ENCODE assay signal across 8 cellular contexts in the genomic region with DNA sequence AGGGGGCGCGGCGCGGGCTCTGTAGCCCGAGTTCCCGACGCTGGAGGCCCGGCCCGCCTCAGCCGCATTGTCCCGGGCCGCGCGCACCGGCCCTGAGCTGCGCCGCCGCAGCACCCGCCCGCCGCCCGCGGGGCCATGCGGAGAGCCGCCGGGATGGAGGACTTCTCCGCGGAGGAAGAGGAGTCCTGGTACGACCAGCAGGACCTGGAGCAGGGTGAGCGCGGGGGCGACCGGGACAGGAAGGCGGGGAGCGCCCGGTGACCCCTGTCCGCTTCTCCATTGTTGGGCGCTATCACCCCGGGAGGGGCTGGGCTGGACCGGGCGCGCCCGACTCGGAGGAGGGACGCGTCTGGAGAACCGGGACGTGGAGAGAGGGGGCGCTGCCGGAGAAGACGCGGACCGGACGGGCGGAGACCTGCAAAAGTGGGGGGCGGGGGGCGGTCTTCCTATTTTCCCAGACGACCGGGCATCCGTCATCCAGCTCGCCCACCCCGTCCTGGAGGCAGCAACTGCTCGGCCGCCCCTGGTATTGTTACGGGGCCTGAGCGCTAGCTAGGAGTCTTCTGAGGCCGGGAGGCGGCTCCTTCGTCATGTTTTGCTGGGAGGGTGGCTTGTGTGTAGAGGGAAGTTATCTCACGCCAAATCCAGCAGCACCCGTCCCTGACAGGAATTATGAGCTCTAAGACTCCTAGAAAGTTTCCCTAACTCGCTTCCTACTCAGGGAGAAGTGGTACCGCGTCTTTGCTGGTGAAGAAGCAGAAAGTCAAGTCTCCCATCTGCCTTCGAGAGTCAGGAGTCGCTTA. TPM values are rescaled to one million over a fixed set of nuclear protein-coding genes. Genes with fewer than 3 reads are reported as not detected.
DNase-seq lines count a peak whose midpoint lies in the region; ATAC-seq, FAIRE-seq and TF ChIP-seq lines count a peak whose summit lies in the region.

No MANE protein-coding gene starts in this region.

- no peak for TF ChIP-seq EP300 in A549 (IDR thresholded peaks at IDR 0.05)

- BruUV-seq in Panc1 (replicated peaks; lab: Mats Ljungman, UMichigan): no TSS peak

- H3K36me3 ChIP-seq in Panc1 (ENCODE audit: control insufficient read depth, insufficient read depth, low read length) (no peaks in the 10 kb centered on the region; the same call in 1 of the 2 replicates), iPS-18a (ENCODE audit: control insufficient read depth, low read depth, low read length) (no peaks in the 10 kb centered on the region)

- peak; percentile 70 to 71 for ATAC-seq in A549
- ATAC-seq in HG03045 (IDR thresholded peaks at IDR 0.05; ENCODE audit: unreplicated experiment): peak; percentile 40
- ATAC-seq in Panc1: peak; percentile 84
- ATAC-seq in GM18519 (IDR thresholded peaks at IDR 0.05; ENCODE audit: low FRiP score, unreplicated experiment): no peak

- intact Hi-C loops in Panc1 (cut with micrococcal nuclease; ENCODE audit: unreplicated experiment): no loop called here

- peak overlapping the region; percentile 94 to 95 for H3K27ac ChIP-seq in A549
- H3K27ac ChIP-seq in Panc1 (ENCODE audit: low read length): peak overlapping the region; percentile 74
- no peak overlapping the region for H3K27ac ChIP-seq in iPS-18a (ENCODE audit: low read length)

- CTCF ChIA-PET in A549 (lab: Yijun Ruan, JAX) (interaction anchor here (0.7 to 17.5 kb wide), 17 partner anchors 8 to 143 kb away, joined by 3 to 332 read pairs (median 8); a partner anchor contains a TSS), Panc1 (lab: Charles Lee) (interaction anchor here (0.9 to 2.2 kb wide), 3 partner anchors 27 to 65 kb away, joined by 3 to 18 read pairs (median 4); a partner anchor contains a TSS)

- FAIRE-seq in A549 (lab: Jason Lieb, UNC): no peak

- peak; percentile 2 to 26; a peak in 2 of 5 replicates for TF ChIP-seq RAD21 in A549 (conservative IDR thresholded peaks at IDR 0.05 in 1 of 2, IDR thresholded peaks at IDR 0.05 in 1 of 2)

- no peak; the same call in none of the 3 replicates for TF ChIP-seq CTCF in A549 (IDR thresholded peaks at IDR 0.05)
- no peak for TF ChIP-seq CTCF in GM12864 (IDR thresholded peaks at IDR 0.05; ENCODE audit: low read depth, low read length, missing control alignments)
- TF ChIP-seq CTCF in Panc1 (IDR thresholded peaks at IDR 0.05): no peak

- WGBS in A549 (ENCODE audit: missing lambda C conversion rate): 1% methylated on average over 36 of the region's 76 CpGs

- peaks cover 56% of the 10 kb centered on the region for H3K4me1 ChIP-seq in A549
- H3K4me1 ChIP-seq in Panc1 (ENCODE audit: control insufficient read depth, insufficient read depth, low read length): peaks cover 22% of the 10 kb centered on the region
- peaks cover 10% of the 10 kb centered on the region for H3K4me1 ChIP-seq in iPS-18a (ENCODE audit: control insufficient read depth, low read depth, low read length)

- no peaks in the 10 kb centered on the region for H3K27me3 ChIP-seq in Panc1 (ENCODE audit: control insufficient read depth, insufficient read depth, low read length)
- H3K27me3 ChIP-seq in iPS-18a (ENCODE audit: control insufficient read depth, insufficient read depth, low read length): no peaks in the 10 kb centered on the region

- no peaks in the 10 kb centered on the region for H3K9me3 ChIP-seq in A549
- H3K9me3 ChIP-seq in Panc1 (ENCODE audit: control insufficient read depth, insufficient read depth, low read depth, low read length): no peaks in the 10 kb centered on the region
- no peaks in the 10 kb centered on the region for H3K9me3 ChIP-seq in iPS-18a (ENCODE audit: control insufficient read depth, low read depth, low read length)

- TF ChIP-seq POLR2A in A549 (IDR thresholded peaks at IDR 0.05; ENCODE audit: low read length): peak; percentile 49

- H3K4me3 ChIP-seq in A549 (peak overlapping the region; percentile 80), GM12864 (ENCODE audit: low read depth, low read length) (peak overlapping the region; percentile 51), Panc1 (ENCODE audit: low read depth in 2 of 2, low read length in 2 of 2) (peak overlapping the region; percentile 73 to 74), iPS-18a (ENCODE audit: low read length) (peak overlapping the region; percentile 88)

- POLR2A ChIA-PET in A549 (lab: Yijun Ruan, JAX) (interaction anchor here (0.5 to 7.5 kb wide), 13 partner anchors 15 to 184 kb away, joined by 3 to 107 read pairs (median 4); a partner anchor contains a TSS), Panc1 (lab: Charles Lee) (interaction anchor here (0.5 to 1.2 kb wide), 4 partner anchors 18 to 47 kb away, joined by 3 read pairs; no protein-coding TSS in a partner anchor)

- H3K9ac ChIP-seq in iPS-18a (ENCODE audit: low read length): peak overlapping the region; percentile 70

- DNase-seq in A549 (ENCODE audit: low read depth in 1 of 2, low spot score in 1 of 2) (peak in 1 of 2 experiments; percentile 74), GM12864 (ENCODE audit: low read depth) (no peak), Panc1 (ENCODE audit: low read depth, low spot score) (no peak), brain pericyte (ENCODE audit: low read depth, low spot score) (peak; percentile 31), putamen (ENCODE audit: low spot score) (peak; percentile 80)

- in situ Hi-C loops in Panc1 (cut with HindIII; ENCODE audit: low pct_unique_long_range_greater_than_20kb, low sequenced_read_pairs): no loop called here

- H3K4me2 ChIP-seq in A549: peak overlapping the region; percentile 93

TF ChIP-seq in A549, 52 proteins besides CTCF, POLR2A, EP300 and RAD21 (continues in another document):
- TF ChIP-seq CEBPB (IDR thresholded peaks at IDR 0.05) (no peak), PHF8 (IDR thresholded peaks at IDR 0.05; ENCODE audit: borderline replicate concordance, low read depth) (peak; percentile 68; the same call in 1 of the 2 replicates), NR3C1 (IDR thresholded peaks at IDR 0.05) (no peak), EHF (CRISPR knock-in tag; IDR thresholded peaks at IDR 0.05) (no peak), HDAC2 (IDR thresholded peaks at IDR 0.05) (no peak), JUN (IDR thresholded peaks at IDR 0.05) (no peak; a peak in 2 of 5 replicates), TP53 (CRISPR knock-in tag; IDR thresholded peaks at IDR 0.05) (peak; percentile 2; the same call in 1 of the 2 replicates), SREBF2 (IDR thresholded peaks at IDR 0.05) (no peak), BHLHE40 (IDR thresholded peaks at IDR 0.05; ENCODE audit: low read depth, low read length) (no peak), ZFP36 (IDR thresholded peaks at IDR 0.05; ENCODE audit: borderline replicate concordance, partially characterized antibody) (no peak), MAZ (IDR thresholded peaks at IDR 0.05; ENCODE audit: borderline replicate concordance, low read depth, low read length) (no peak)

RNA-seq across cellular contexts. Expression of a gene that starts 0.7 kb away (rescaled TPM):
- polyA plus RNA-seq in A549 (2011; rRNA removed): 18.0 and 18.5 TPM in 2 replicates
- polyA plus RNA-seq in A549 (2012; cell fraction: cytosol; rRNA removed): 25.6 and 34.4 TPM in 2 replicates
- 38.5 and 49.0 TPM in 2 replicates for polyA plus RNA-seq in A549 (2012; cell fraction: nucleus; rRNA removed)
- polyA plus RNA-seq in A549 (2017; fragmentation: RNase III; extraction: RNeasy Plus Mini Kit Qiagen cat#74134 plus additional on column Dnase treatment): 26.9 to 34.0 TPM (median 30.0 TPM) in 3 replicates
- 16.6 and 21.8 TPM in 2 replicates for polyA minus RNA-seq in A549 (2011; rRNA and poly(A)+ RNA removed)
- 32.0 TPM for total RNA-seq in Panc1 (2021; ENCODE audit: unreplicated experiment)
- 33.7 TPM for polyA plus RNA-seq in Panc1 (2012; ENCODE audit: insufficient read length)

RNA-seq across cellular contexts. Expression of a gene that starts 15.6 kb away (rescaled TPM):
- polyA plus RNA-seq in A549 (2011; rRNA removed): 11.7 and 15.2 TPM in 2 replicates
- polyA plus RNA-seq in A549 (2012; cell fraction: cytosol; rRNA removed): 5.9 and 7.4 TPM in 2 replicates
- polyA plus RNA-seq in A549 (2012; cell fraction: nucleus; rRNA removed): 30.4 and 39.1 TPM in 2 replicates
- polyA plus RNA-seq in A549 (2017; fragmentation: RNase III; extraction: RNeasy Plus Mini Kit Qiagen cat#74134 plus additional on column Dnase treatment): 3.7 to 6.2 TPM (median 5.2 TPM) in 3 replicates
- polyA minus RNA-seq in A549 (2011; rRNA and poly(A)+ RNA removed): 27.2 and 27.3 TPM in 2 replicates
- total RNA-seq in Panc1 (2021; ENCODE audit: unreplicated experiment): 10.9 TPM
- 16.6 TPM for polyA plus RNA-seq in Panc1 (2012; ENCODE audit: insufficient read length)

RNA-seq across cellular contexts. Expression of a gene that starts 24.4 kb away (rescaled TPM):
- 86.4 and 127 TPM in 2 replicates for polyA plus RNA-seq in A549 (2011; rRNA removed)
- 104 and 113 TPM in 2 replicates for polyA plus RNA-seq in A549 (2012; cell fraction: cytosol; rRNA removed)
- 49.1 and 82.1 TPM in 2 replicates for polyA plus RNA-seq in A549 (2012; cell fraction: nucleus; rRNA removed)
- polyA plus RNA-seq in A549 (2017; fragmentation: RNase III; extraction: RNeasy Plus Mini Kit Qiagen cat#74134 plus additional on column Dnase treatment): 89.4 to 105 TPM (median 95.3 TPM) in 3 replicates
- 31.3 and 32.4 TPM in 2 replicates for polyA minus RNA-seq in A549 (2011; rRNA and poly(A)+ RNA removed)
- total RNA-seq in Panc1 (2021; ENCODE audit: unreplicated experiment): 55.2 TPM
- 44.5 TPM for polyA plus RNA-seq in Panc1 (2012; ENCODE audit: insufficient read length)

RNA-seq across cellular contexts. Expression of a gene that starts 52.4 kb away (rescaled TPM):
- polyA plus RNA-seq in A549 (2011; rRNA removed): not detected in 2 replicates
- polyA plus RNA-seq in A549 (2012; cell fraction: cytosol; rRNA removed): 0.01 TPM in 1 of 2 replicates, not detected in the other
- 0.01 TPM in 1 of 2 replicates, not detected in the other for polyA plus RNA-seq in A549 (2012; cell fraction: nucleus; rRNA removed)
- not detected in 3 replicates for polyA plus RNA-seq in A549 (2017; fragmentation: RNase III; extraction: RNeasy Plus Mini Kit Qiagen cat#74134 plus additional on column Dnase treatment)
- polyA minus RNA-seq in A549 (2011; rRNA and poly(A)+ RNA removed): not detected in 2 replicates
- total RNA-seq in Panc1 (2021; ENCODE audit: unreplicated experiment): not detected
- polyA plus RNA-seq in Panc1 (2012; ENCODE audit: insufficient read length): not detected

RNA-seq across cellular contexts. Expression of a gene that starts 58.7 kb away (rescaled TPM):
- polyA plus RNA-seq in A549 (2011; rRNA removed): 314 and 333 TPM in 2 replicates
- 255 and 282 TPM in 2 replicates for polyA plus RNA-seq in A549 (2012; cell fraction: cytosol; rRNA removed)
- 105 and 172 TPM in 2 replicates for polyA plus RNA-seq in A549 (2012; cell fraction: nucleus; rRNA removed)
- 429 to 463 TPM (median 440 TPM) in 3 replicates for polyA plus RNA-seq in A549 (2017; fragmentation: RNase III; extraction: RNeasy Plus Mini Kit Qiagen cat#74134 plus additional on column Dnase treatment)
- polyA minus RNA-seq in A549 (2011; rRNA and poly(A)+ RNA removed): 103 and 169 TPM in 2 replicates
- 413 TPM for total RNA-seq in Panc1 (2021; ENCODE audit: unreplicated experiment)
- 260 TPM for polyA plus RNA-seq in Panc1 (2012; ENCODE audit: insufficient read length)

Comparison
In these comparisons a context has a peak if more than half of its experiments do, and no peak if none do; other contexts are left out.
1. DNase-seq: peak in brain pericyte (single experiment) and putamen (single experiment); none in GM12864 (single experiment) and Panc1 (single experiment).
2. Peak in every context shown above with its lines, with median percentiles within 50 percentile points of each other: H3K4me3 ChIP-seq.